ENCODE assay signal across 21 cellular contexts in genomic region chr11:31687256-31687655, GRCh38.
DNase-seq lines count a peak whose midpoint lies in the region; TF ChIP-seq lines count a peak whose summit lies in the region.
"Had no signal": no experiment of that assay in that cellular context is flagged by ENCODE, and none has a peak within 500 bp of the region (broad histone marks: within the 10 kb centered on the region; RNA-seq: fewer than 3 reads in every experiment).

No MANE protein-coding gene starts in this region.

- H3K36me3 ChIP-seq in adipocyte (ENCODE audit: control insufficient read depth, insufficient read depth, low read length, severe bottlenecking) = no peaks in the 10 kb centered on the region
- H3K36me3 ChIP-seq: BLaER1 treated with 17β-estradiol and CSF1 and Interleukin-3, amounts not matched to agents 10 nM and 100 nM had no signal

- no peak overlapping the region for H3K4me3 ChIP-seq in adipocyte (ENCODE audit: low read length)
- no peak overlapping the region for H3K4me3 ChIP-seq in epithelial cell of proximal tubule (ENCODE audit: low read depth, low read length)
- no peak overlapping the region for H3K4me3 ChIP-seq in foreskin fibroblast (ENCODE audit: low read depth in 1 of 2, low read length in 2 of 2)
- H3K4me3 ChIP-seq: A549; BLaER1 treated with 17β-estradiol and CSF1 and Interleukin-3, amounts not matched to agents 10 nM and 100 nM; PC-9 had no signal

- no peaks in the 10 kb centered on the region for H3K27me3 ChIP-seq in adipocyte (replicated peaks; ENCODE audit: control insufficient read depth, insufficient read depth, low read length)
- H3K27me3 ChIP-seq: BLaER1 treated with 17β-estradiol and CSF1 and Interleukin-3, amounts not matched to agents 10 nM and 100 nM had no signal

- H3K9ac ChIP-seq in adipocyte (ENCODE audit: low read length) = no peak overlapping the region
- H3K9ac ChIP-seq: BLaER1 treated with 17β-estradiol and CSF1 and Interleukin-3, amounts not matched to agents 10 nM and 100 nM had no signal

- DNase-seq in ELR (ENCODE audit: low read depth) = peak; percentile 6
- peak; percentile 62 for DNase-seq in adipocyte (ENCODE audit: low read depth)
- DNase-seq in epithelial cell of proximal tubule (ENCODE audit: low read depth) = peak; percentile 16
- peak; percentile 20 to 55 for DNase-seq in foreskin fibroblast
- no peak for DNase-seq in SW480 (ENCODE audit: low spot score)
- DNase-seq in NCI-H226 = no peak
- DNase-seq in DMS 273 treated with DMSO at 0.1 percent for 48 hours (lab: John Stamatoyannopoulos, UW) = no peak
- DNase-seq in NCI-H2107 (lab: John Stamatoyannopoulos, UW) = no peak
- DNase-seq: Calu3; CD8-positive, alpha-beta T cell; DMS53; EL; Kasumi-1; MM.1S; NCI-H1105; NCI-H2227 treated with DMSO at 0.1 percent for 48 hours; NCI-H524 treated with DMSO at 0.1 percent for 48 hours; PC-9; SIG-M5 had no signal

- no peak for TF ChIP-seq CTCF in epithelial cell of proximal tubule (conservative IDR thresholded peaks at IDR 0.05; ENCODE audit: low read depth, low read length)
- no peak for TF ChIP-seq CTCF in foreskin fibroblast (IDR thresholded peaks at IDR 0.05; ENCODE audit: low read depth, low read length)

- no peaks in the 10 kb centered on the region for H3K9me3 ChIP-seq in adipocyte (ENCODE audit: control insufficient read depth, low read length)
- H3K9me3 ChIP-seq: A549; BLaER1 treated with 17β-estradiol and CSF1 and Interleukin-3, amounts not matched to agents 10 nM and 100 nM had no signal

- peaks cover 5% of the 10 kb centered on the region for H3K4me1 ChIP-seq in adipocyte (ENCODE audit: control insufficient read depth, insufficient read depth, low read length)
- H3K4me1 ChIP-seq: BLaER1 treated with 17β-estradiol and CSF1 and Interleukin-3, amounts not matched to agents 10 nM and 100 nM had no signal

Comparison
In these comparisons a context has a peak if more than half of its experiments do, and no peak if none do; other contexts are left out.
1. DNase-seq: peak in ELR (single experiment), adipocyte (single experiment), epithelial cell of proximal tubule (single experiment) and foreskin fibroblast (2 of 2); none in SW480 (single experiment), NCI-H226 (single experiment), DMS 273 treated with DMSO at 0.1 percent for 48 hours (single experiment) and NCI-H2107 (single experiment).